1 cellular context compared by ENCODE assay signal in the genomic region with DNA sequence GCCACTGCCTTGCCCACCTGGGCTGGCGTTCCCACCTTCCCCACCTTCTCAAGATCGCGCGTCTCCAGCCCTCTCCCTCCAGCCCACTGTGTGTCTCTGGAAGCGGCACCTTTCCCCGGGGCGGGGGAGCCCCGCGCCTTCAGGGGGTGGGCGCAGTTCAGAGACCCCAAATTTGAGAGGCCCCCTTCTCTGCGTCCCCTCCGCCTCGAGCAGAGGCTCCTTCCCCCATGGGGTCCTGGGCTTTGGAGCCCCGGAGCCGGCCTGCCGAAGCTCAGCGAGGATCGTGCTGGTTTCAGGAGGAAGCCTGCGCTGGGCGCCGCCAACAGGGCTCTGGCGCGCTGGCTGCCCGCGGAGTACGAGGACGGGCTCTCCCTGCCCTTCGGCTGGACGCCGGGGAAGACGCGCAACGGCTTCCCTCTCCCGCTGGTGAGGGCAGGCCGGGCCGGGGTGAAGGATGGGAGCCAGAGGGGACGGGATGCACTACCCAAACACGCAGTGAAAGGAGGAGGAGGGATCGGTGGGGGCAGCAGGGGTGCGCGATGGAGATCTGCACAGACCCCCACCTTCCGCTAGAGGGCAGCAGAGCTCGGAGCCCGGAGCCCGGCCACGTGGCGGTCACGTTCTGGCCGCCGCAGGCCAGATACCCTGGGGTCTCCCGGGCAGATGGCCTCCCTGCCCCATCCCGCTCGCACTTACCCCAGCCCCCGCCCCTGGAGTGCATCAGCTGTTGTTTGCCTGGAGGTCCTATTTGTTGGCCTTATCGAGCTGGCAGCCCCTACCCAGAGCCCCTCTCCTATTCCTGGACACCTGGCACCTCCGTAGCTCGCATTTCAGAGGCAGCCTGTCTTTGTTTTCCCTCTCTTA.
TF ChIP-seq lines count a peak whose summit lies in the region.

No MANE protein-coding gene starts in this region.

TF ChIP-seq in HepG2, 621 proteins besides CTCF, POLR2A, EP300 and RAD21 (continued from another document and continues in another):
- TF ChIP-seq, protein P1, sequence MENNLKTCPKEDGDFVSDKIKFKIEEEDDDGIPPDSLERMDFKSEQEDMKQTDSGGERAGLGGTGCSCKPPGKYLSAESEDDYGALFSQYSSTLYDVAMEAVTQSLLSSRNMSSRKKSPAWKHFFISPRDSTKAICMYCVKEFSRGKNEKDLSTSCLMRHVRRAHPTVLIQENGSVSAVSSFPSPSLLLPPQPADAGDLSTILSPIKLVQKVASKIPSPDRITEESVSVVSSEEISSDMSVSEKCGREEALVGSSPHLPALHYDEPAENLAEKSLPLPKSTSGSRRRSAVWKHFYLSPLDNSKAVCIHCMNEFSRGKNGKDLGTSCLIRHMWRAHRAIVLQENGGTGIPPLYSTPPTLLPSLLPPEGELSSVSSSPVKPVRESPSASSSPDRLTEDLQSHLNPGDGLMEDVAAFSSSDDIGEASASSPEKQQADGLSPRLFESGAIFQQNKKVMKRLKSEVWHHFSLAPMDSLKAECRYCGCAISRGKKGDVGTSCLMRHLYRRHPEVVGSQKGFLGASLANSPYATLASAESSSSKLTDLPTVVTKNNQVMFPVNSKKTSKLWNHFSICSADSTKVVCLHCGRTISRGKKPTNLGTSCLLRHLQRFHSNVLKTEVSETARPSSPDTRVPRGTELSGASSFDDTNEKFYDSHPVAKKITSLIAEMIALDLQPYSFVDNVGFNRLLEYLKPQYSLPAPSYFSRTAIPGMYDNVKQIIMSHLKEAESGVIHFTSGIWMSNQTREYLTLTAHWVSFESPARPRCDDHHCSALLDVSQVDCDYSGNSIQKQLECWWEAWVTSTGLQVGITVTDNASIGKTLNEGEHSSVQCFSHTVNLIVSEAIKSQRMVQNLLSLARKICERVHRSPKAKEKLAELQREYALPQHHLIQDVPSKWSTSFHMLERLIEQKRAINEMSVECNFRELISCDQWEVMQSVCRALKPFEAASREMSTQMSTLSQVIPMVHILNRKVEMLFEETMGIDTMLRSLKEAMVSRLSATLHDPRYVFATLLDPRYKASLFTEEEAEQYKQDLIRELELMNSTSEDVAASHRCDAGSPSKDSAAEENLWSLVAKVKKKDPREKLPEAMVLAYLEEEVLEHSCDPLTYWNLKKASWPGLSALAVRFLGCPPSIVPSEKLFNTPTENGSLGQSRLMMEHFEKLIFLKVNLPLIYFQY (CRISPR knock-in tag; IDR thresholded peaks at IDR 0.05; ENCODE audit: borderline replicate concordance) = peak; percentile 23; the same call in 1 of the 2 replicates
- TF ChIP-seq SNAI1 (CRISPR knock-in tag; IDR thresholded peaks at IDR 0.05; ENCODE audit: borderline replicate concordance) (peak; percentile 95), MTA3 (CRISPR knock-in tag; IDR thresholded peaks at IDR 0.05) (no peak), SALL1 (CRISPR knock-in tag; IDR thresholded peaks at IDR 0.05) (peak; percentile 87), NRL (CRISPR knock-in tag; IDR thresholded peaks at IDR 0.05; ENCODE audit: borderline replicate concordance) (peak; percentile 90), RARG (CRISPR knock-in tag; IDR thresholded peaks at IDR 0.05; ENCODE audit: low read depth) (no peak), ZIK1 (CRISPR knock-in tag; IDR thresholded peaks at IDR 0.05; ENCODE audit: borderline replicate concordance, low read depth) (peak; percentile 80; the same call in 1 of the 2 replicates), NCOA1 (CRISPR knock-in tag; IDR thresholded peaks at IDR 0.05) (no peak), NFKBIZ (CRISPR knock-in tag; IDR thresholded peaks at IDR 0.05) (0 out of 2 replicates have a peak, but pooled peaks have one; percentile 51), PHF8 (CRISPR knock-in tag; IDR thresholded peaks at IDR 0.05) (no peak), ZKSCAN5 (CRISPR knock-in tag; IDR thresholded peaks at IDR 0.05) (0 out of 2 replicates have a peak, but pooled peaks have one; percentile 55), KAT8 (CRISPR knock-in tag; IDR thresholded peaks at IDR 0.05) (peak; percentile 59; the same call in 1 of the 2 replicates), RXRB (CRISPR knock-in tag; IDR thresholded peaks at IDR 0.05; ENCODE audit: borderline replicate concordance) (peak; percentile 44; the same call in 1 of the 2 replicates), PHB2 (IDR thresholded peaks at IDR 0.05; ENCODE audit: partially characterized antibody) (no peak), SRSF1 (optimal IDR thresholded peaks at IDR 0.05; ENCODE audit: low read depth, low read length) (no peak), ZNF879 (CRISPR knock-in tag; IDR thresholded peaks at IDR 0.05) (0 out of 2 replicates have a peak, but pooled peaks have one; percentile 87), ZNF430 (CRISPR knock-in tag; IDR thresholded peaks at IDR 0.05) (0 out of 2 replicates have a peak, but pooled peaks have one; percentile 60), TCF7 (IDR thresholded peaks at IDR 0.05; ENCODE audit: low read depth) (no peak), KDM2A (CRISPR knock-in tag; IDR thresholded peaks at IDR 0.05; ENCODE audit: borderline replicate concordance, low read depth) (peak; percentile 74; the same call in 1 of the 2 replicates), NR2F2 (IDR thresholded peaks at IDR 0.05; ENCODE audit: borderline replicate concordance, low read depth) (no peak; the same call in 1 of the 2 replicates), ZNF749 (CRISPR knock-in tag; IDR thresholded peaks at IDR 0.05; ENCODE audit: borderline replicate concordance) (peak; percentile 92), MATR3 (CRISPR knock-in tag; IDR thresholded peaks at IDR 0.05) (no peak), ATM (IDR thresholded peaks at IDR 0.05; ENCODE audit: borderline replicate concordance) (no peak)
- TF ChIP-seq, protein P2, sequence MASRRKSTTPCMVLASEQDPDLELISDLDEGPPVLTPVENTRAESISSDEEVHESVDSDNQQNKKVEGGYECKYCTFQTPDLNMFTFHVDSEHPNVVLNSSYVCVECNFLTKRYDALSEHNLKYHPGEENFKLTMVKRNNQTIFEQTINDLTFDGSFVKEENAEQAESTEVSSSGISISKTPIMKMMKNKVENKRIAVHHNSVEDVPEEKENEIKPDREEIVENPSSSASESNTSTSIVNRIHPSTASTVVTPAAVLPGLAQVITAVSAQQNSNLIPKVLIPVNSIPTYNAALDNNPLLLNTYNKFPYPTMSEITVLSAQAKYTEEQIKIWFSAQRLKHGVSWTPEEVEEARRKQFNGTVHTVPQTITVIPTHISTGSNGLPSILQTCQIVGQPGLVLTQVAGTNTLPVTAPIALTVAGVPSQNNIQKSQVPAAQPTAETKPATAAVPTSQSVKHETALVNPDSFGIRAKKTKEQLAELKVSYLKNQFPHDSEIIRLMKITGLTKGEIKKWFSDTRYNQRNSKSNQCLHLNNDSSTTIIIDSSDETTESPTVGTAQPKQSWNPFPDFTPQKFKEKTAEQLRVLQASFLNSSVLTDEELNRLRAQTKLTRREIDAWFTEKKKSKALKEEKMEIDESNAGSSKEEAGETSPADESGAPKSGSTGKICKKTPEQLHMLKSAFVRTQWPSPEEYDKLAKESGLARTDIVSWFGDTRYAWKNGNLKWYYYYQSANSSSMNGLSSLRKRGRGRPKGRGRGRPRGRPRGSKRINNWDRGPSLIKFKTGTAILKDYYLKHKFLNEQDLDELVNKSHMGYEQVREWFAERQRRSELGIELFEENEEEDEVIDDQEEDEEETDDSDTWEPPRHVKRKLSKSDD (CRISPR knock-in tag; IDR thresholded peaks at IDR 0.05; ENCODE audit: low read depth) = 0 out of 2 replicates have a peak, but pooled peaks have one; percentile 61
- TF ChIP-seq, protein P3, sequence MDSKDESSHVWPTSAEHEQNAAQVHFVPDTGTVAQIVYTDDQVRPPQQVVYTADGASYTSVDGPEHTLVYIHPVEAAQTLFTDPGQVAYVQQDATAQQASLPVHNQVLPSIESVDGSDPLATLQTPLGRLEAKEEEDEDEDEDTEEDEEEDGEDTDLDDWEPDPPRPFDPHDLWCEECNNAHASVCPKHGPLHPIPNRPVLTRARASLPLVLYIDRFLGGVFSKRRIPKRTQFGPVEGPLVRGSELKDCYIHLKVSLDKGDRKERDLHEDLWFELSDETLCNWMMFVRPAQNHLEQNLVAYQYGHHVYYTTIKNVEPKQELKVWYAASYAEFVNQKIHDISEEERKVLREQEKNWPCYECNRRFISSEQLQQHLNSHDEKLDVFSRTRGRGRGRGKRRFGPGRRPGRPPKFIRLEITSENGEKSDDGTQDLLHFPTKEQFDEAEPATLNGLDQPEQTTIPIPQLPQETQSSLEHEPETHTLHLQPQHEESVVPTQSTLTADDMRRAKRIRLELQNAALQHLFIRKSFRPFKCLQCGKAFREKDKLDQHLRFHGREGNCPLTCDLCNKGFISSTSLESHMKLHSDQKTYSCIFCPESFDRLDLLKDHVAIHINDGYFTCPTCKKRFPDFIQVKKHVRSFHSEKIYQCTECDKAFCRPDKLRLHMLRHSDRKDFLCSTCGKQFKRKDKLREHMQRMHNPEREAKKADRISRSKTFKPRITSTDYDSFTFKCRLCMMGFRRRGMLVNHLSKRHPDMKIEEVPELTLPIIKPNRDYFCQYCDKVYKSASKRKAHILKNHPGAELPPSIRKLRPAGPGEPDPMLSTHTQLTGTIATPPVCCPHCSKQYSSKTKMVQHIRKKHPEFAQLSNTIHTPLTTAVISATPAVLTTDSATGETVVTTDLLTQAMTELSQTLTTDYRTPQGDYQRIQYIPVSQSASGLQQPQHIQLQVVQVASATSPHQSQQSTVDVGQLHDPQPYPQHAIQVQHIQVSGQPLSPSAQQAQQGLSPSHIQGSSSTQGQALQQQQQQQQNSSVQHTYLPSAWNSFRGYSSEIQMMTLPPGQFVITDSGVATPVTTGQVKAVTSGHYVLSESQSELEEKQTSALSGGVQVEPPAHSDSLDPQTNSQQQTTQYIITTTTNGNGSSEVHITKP (CRISPR knock-in tag; IDR thresholded peaks at IDR 0.05; ENCODE audit: low read depth) = no peak
- TF ChIP-seq, protein P4, sequence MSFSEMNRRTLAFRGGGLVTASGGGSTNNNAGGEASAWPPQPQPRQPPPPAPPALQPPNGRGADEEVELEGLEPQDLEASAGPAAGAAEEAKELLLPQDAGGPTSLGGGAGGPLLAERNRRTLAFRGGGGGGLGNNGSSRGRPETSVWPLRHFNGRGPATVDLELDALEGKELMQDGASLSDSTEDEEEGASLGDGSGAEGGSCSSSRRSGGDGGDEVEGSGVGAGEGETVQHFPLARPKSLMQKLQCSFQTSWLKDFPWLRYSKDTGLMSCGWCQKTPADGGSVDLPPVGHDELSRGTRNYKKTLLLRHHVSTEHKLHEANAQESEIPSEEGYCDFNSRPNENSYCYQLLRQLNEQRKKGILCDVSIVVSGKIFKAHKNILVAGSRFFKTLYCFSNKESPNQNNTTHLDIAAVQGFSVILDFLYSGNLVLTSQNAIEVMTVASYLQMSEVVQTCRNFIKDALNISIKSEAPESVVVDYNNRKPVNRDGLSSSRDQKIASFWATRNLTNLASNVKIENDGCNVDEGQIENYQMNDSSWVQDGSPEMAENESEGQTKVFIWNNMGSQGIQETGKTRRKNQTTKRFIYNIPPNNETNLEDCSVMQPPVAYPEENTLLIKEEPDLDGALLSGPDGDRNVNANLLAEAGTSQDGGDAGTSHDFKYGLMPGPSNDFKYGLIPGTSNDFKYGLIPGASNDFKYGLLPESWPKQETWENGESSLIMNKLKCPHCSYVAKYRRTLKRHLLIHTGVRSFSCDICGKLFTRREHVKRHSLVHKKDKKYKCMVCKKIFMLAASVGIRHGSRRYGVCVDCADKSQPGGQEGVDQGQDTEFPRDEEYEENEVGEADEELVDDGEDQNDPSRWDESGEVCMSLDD (CRISPR knock-in tag; IDR thresholded peaks at IDR 0.05; ENCODE audit: borderline replicate concordance) = peak; percentile 54; the same call in 1 of the 2 replicates
- TF ChIP-seq, protein P5, sequence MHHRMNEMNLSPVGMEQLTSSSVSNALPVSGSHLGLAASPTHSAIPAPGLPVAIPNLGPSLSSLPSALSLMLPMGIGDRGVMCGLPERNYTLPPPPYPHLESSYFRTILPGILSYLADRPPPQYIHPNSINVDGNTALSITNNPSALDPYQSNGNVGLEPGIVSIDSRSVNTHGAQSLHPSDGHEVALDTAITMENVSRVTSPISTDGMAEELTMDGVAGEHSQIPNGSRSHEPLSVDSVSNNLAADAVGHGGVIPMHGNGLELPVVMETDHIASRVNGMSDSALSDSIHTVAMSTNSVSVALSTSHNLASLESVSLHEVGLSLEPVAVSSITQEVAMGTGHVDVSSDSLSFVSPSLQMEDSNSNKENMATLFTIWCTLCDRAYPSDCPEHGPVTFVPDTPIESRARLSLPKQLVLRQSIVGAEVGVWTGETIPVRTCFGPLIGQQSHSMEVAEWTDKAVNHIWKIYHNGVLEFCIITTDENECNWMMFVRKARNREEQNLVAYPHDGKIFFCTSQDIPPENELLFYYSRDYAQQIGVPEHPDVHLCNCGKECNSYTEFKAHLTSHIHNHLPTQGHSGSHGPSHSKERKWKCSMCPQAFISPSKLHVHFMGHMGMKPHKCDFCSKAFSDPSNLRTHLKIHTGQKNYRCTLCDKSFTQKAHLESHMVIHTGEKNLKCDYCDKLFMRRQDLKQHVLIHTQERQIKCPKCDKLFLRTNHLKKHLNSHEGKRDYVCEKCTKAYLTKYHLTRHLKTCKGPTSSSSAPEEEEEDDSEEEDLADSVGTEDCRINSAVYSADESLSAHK (CRISPR knock-in tag; IDR thresholded peaks at IDR 0.05; ENCODE audit: borderline replicate concordance) = no peak
- TF ChIP-seq, protein P6, sequence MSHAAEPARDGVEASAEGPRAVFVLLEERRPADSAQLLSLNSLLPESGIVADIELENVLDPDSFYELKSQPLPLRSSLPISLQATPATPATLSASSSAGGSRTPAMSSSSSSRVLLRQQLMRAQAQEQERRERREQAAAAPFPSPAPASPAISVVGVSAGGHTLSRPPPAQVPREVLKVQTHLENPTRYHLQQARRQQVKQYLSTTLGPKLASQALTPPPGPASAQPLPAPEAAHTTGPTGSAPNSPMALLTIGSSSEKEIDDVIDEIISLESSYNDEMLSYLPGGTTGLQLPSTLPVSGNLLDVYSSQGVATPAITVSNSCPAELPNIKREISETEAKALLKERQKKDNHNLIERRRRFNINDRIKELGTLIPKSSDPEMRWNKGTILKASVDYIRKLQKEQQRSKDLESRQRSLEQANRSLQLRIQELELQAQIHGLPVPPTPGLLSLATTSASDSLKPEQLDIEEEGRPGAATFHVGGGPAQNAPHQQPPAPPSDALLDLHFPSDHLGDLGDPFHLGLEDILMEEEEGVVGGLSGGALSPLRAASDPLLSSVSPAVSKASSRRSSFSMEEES (CRISPR knock-in tag; IDR thresholded peaks at IDR 0.05) = peak; percentile 77; the same call in 1 of the 2 replicates
- TF ChIP-seq, protein P7, sequence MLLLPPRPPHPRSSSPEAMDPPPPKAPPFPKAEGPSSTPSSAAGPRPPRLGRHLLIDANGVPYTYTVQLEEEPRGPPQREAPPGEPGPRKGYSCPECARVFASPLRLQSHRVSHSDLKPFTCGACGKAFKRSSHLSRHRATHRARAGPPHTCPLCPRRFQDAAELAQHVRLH (CRISPR knock-in tag; IDR thresholded peaks at IDR 0.05; ENCODE audit: borderline replicate concordance, low read depth) = 0 out of 2 replicates have a peak, but pooled peaks have one; percentile 65
- TF ChIP-seq, protein P8, sequence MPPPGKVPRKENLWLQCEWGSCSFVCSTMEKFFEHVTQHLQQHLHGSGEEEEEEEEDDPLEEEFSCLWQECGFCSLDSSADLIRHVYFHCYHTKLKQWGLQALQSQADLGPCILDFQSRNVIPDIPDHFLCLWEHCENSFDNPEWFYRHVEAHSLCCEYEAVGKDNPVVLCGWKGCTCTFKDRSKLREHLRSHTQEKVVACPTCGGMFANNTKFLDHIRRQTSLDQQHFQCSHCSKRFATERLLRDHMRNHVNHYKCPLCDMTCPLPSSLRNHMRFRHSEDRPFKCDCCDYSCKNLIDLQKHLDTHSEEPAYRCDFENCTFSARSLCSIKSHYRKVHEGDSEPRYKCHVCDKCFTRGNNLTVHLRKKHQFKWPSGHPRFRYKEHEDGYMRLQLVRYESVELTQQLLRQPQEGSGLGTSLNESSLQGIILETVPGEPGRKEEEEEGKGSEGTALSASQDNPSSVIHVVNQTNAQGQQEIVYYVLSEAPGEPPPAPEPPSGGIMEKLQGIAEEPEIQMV (CRISPR knock-in tag; IDR thresholded peaks at IDR 0.05; ENCODE audit: low read depth) = peak; percentile 48; the same call in 1 of the 2 replicates
- TF ChIP-seq, protein P9, sequence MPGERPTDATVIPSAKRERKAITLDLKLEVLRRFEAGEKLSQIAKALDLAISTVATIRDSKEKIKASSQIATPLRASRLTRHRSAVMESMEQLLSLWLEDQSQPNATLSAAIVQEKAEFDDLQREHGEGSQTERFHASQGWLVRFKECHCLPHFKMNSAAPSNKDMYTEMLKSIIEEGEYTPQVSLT (CRISPR knock-in tag; IDR thresholded peaks at IDR 0.05; ENCODE audit: borderline replicate concordance, low read depth) = no peak
